8 cellular contexts compared by ENCODE assay signal in genomic region chr2:216014006-216014405, GRCh38. TPM values are rescaled to one million over a fixed set of nuclear protein-coding genes. Genes with fewer than 3 reads are reported as not detected.
A peak's percentile ranks its signal among the peaks of the same experiment; 100 is the strongest.
DNase-seq lines count a peak whose midpoint lies in the region; ATAC-seq and TF ChIP-seq lines count a peak whose summit lies in the region.

No MANE protein-coding gene starts in this region.

- H3K36me3 Mint-ChIP-seq in activated CD4-positive, alpha-beta T cell treated with anti-CD3 and anti-CD28 coated beads, Interleukin-2, amount 10 ng/mL, durations not matched to agents 7 days and 5 days (ENCODE audit: low read depth): peaks cover 12% of the 10 kb centered on the region

- intact Hi-C loops in esophagus muscularis mucosa (cut with DNase I): no loop called here

- peak overlapping the region; percentile 63 for H3K4me2 ChIP-seq in SU-DHL-6 (ENCODE audit: low read depth, low read length, poor library complexity, severe bottlenecking)
- peak overlapping the region; percentile 99 for H3K4me2 ChIP-seq in smooth muscle cell

- H3K9ac ChIP-seq in SU-DHL-6 (ENCODE audit: low read length) (peak overlapping the region; percentile 67), smooth muscle cell (ENCODE audit: low read depth) (no peak overlapping the region)

- TF ChIP-seq POLR2A in esophagus muscularis mucosa (IDR thresholded peaks at IDR 0.05; ENCODE audit: low read depth): no peak

- TF ChIP-seq CTCF in SU-DHL-6 (IDR thresholded peaks at IDR 0.05; ENCODE audit: insufficient read depth, low read length, poor library complexity, severe bottlenecking) (no peak), esophagus muscularis mucosa (IDR thresholded peaks at IDR 0.05) (no peak), smooth muscle cell (IDR thresholded peaks at IDR 0.05; ENCODE audit: borderline replicate concordance, insufficient read depth, poor library complexity, severe bottlenecking) (no peak)

- no peak overlapping the region for H3K27ac ChIP-seq in SU-DHL-6 (ENCODE audit: low read depth, low read length)
- no peak overlapping the region for H3K27ac ChIP-seq in esophagus muscularis mucosa (replicated peaks in 1 of 4)
- H3K27ac ChIP-seq in smooth muscle cell (ENCODE audit: low read depth): no peak overlapping the region

- POLR2A ChIA-PET in activated CD4-positive, alpha-beta T cell treated with anti-CD3 and anti-CD28 coated beads, Interleukin-2, amount 10 ng/mL, durations not matched to agents 7 days and 5 days (lab: Charles Lee): no interaction called here

- H4K20me1 ChIP-seq in SU-DHL-6 (ENCODE audit: low read depth, low read length) (no peaks in the 10 kb centered on the region), smooth muscle cell (ENCODE audit: low read depth) (no peaks in the 10 kb centered on the region)

- no peaks in the 10 kb centered on the region for H3K9me2 ChIP-seq in SU-DHL-6 (replicated peaks; ENCODE audit: insufficient read depth, low read length)

- H3K4me3 Mint-ChIP-seq in activated CD4-positive, alpha-beta T cell treated with anti-CD3 and anti-CD28 coated beads, Interleukin-2, amount 10 ng/mL, durations not matched to agents 7 days and 5 days: peak overlapping the region; percentile 76

- CTCF ChIA-PET in activated CD4-positive, alpha-beta T cell treated with anti-CD3 and anti-CD28 coated beads, Interleukin-2, amount 10 ng/mL, durations not matched to agents 7 days and 5 days (lab: Charles Lee): interaction anchor here (1.1 to 1.3 kb wide), 2 partner anchors 19 to 23 kb away, joined by 4 to 5 read pairs; no protein-coding TSS in a partner anchor

- peaks cover 60% of the 10 kb centered on the region for H3K4me1 Mint-ChIP-seq in activated CD4-positive, alpha-beta T cell treated with anti-CD3 and anti-CD28 coated beads, Interleukin-2, amount 10 ng/mL, durations not matched to agents 7 days and 5 days

- peaks cover 7 to 17% (median 16%) of the 10 kb centered on the region in 4 donors for H3K4me1 ChIP-seq in esophagus muscularis mucosa
- H3K4me1 ChIP-seq in smooth muscle cell (ENCODE audit: low read depth): peaks cover 5% of the 10 kb centered on the region

- H3K27me3 ChIP-seq in SU-DHL-6 (ENCODE audit: low read length) (no peaks in the 10 kb centered on the region), esophagus muscularis mucosa (no peaks in the 10 kb centered on the region), smooth muscle cell (ENCODE audit: low read depth) (no peaks in the 10 kb centered on the region)

- peaks cover 6% of the 10 kb centered on the region; the same call in 1 of the 2 replicates for H3K79me2 ChIP-seq in SU-DHL-6 (ENCODE audit: insufficient read depth, low read length)
- H3K79me2 ChIP-seq in smooth muscle cell (ENCODE audit: low read depth): no peaks in the 10 kb centered on the region

- H3K27me3 Mint-ChIP-seq in activated CD4-positive, alpha-beta T cell treated with anti-CD3 and anti-CD28 coated beads, Interleukin-2, amount 10 ng/mL, durations not matched to agents 7 days and 5 days: no peaks in the 10 kb centered on the region

- WGBS in esophagus muscularis mucosa: 93% methylated on average over 8 of the region's 8 CpGs
- WGBS in smooth muscle cell (ENCODE audit: low lambda C conversion rate): 89% methylated on average over 8 of the region's 8 CpGs

- H3K4me3 ChIP-seq in SU-DHL-6 (ENCODE audit: insufficient read depth, low read length, poor library complexity, severe bottlenecking) (peak overlapping the region; percentile 62), esophagus muscularis mucosa (peak overlapping the region in 3 of 4 donors; percentile 64 to 83 (median 68)), smooth muscle cell (peak overlapping the region; percentile 81)

- no peak for DNase-seq in activated CD4-positive, alpha-beta T cell treated with anti-CD3 and anti-CD28 coated beads, Interleukin-2, amount 10 ng/mL, durations not matched to agents 7 days and 5 days
- no peak for DNase-seq in activated CD4-positive, alpha-beta T cell treated with anti-CD3 and anti-CD28 coated beads, Interleukin-2, amount 50 U/mL, for 1 hour
- DNase-seq in esophagus muscularis mucosa (ENCODE audit: extremely low spot score): peak; percentile 37
- no peak for DNase-seq in smooth muscle cell (lab: John Stamatoyannopoulos, UW; ENCODE audit: unreplicated experiment)
- no peak for DNase-seq in GM19238 (ENCODE audit: insufficient read length, low spot score)
- DNase-seq in HuH-7 (ENCODE audit: low spot score): no peak

- H3K9me3 ChIP-seq in SU-DHL-6 (ENCODE audit: insufficient read depth, low read length) (no peaks in the 10 kb centered on the region), esophagus muscularis mucosa (no peaks in the 10 kb centered on the region), smooth muscle cell (replicated peaks; ENCODE audit: low read depth) (no peaks in the 10 kb centered on the region)

- H2AFZ ChIP-seq in SU-DHL-6 (ENCODE audit: low read depth, low read length, severe bottlenecking) (peak overlapping the region; percentile 68), smooth muscle cell (ENCODE audit: low read depth) (no peak overlapping the region)

- peaks cover 7% of the 10 kb centered on the region for H3K9me3 Mint-ChIP-seq in activated CD4-positive, alpha-beta T cell treated with anti-CD3 and anti-CD28 coated beads, Interleukin-2, amount 10 ng/mL, durations not matched to agents 7 days and 5 days

- no peak for TF ChIP-seq EP300 in esophagus muscularis mucosa (IDR thresholded peaks at IDR 0.05)

- H3K36me3 ChIP-seq in SU-DHL-6 (ENCODE audit: low read length): no peaks in the 10 kb centered on the region
- H3K36me3 ChIP-seq in esophagus muscularis mucosa: no peaks in the 10 kb centered on the region
- no peaks in the 10 kb centered on the region for H3K36me3 ChIP-seq in smooth muscle cell (ENCODE audit: low read depth)

- H3F3A ChIP-seq in SU-DHL-6 (ENCODE audit: insufficient read depth) (peaks cover 7% of the 10 kb centered on the region; the same call in 1 of the 2 replicates), smooth muscle cell (ENCODE audit: low read depth) (no peaks in the 10 kb centered on the region)

- no peak for ATAC-seq in GM19452 (IDR thresholded peaks at IDR 0.05; ENCODE audit: unreplicated experiment)

- no peak overlapping the region for H3K27ac Mint-ChIP-seq in activated CD4-positive, alpha-beta T cell treated with anti-CD3 and anti-CD28 coated beads, Interleukin-2, amount 10 ng/mL, durations not matched to agents 7 days and 5 days

RNA-seq across cellular contexts. Expression of gene MREG, which starts 0.7 kb away (rescaled TPM):
- 1 to 10 TPM; 9.0 to 9.6 TPM for total RNA-seq in activated CD4-positive, alpha-beta T cell treated with anti-CD3 and anti-CD28 coated beads, Interleukin-2, amount 10 ng/mL, durations not matched to agents 7 days and 5 days
- total RNA-seq in esophagus muscularis mucosa (1 to 10 TPM in 1 of 4 donors, under 1 TPM in 3; 0.40 to 1.2 (median 0.70) TPM), smooth muscle cell (5.5 and 5.7 TPM in 2 replicates)
- 1.8 and 2.3 TPM in 2 replicates for polyA plus RNA-seq in smooth muscle cell
